ENCODE assay signal across 7 cellular contexts in the genomic region with DNA sequence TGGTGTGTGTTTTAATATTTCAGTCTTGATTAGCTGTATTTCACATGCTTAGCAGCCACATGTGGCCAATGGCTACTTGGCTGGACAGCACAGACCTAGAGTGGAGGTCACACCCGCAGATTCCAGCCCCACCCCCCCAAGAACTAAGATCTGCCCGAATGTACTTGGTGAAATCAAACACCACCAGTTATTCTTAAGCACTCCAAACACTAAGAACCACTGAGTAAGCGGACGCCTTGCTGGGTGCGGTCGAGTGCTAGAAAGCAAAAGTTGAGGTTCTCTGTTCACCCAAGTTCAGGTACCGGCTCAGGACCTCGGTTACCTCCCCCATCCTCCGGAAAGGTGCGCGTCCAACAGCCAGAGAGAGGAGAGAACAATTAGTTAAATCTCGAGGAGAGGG. TPM values are rescaled to one million over a fixed set of nuclear protein-coding genes. Genes with fewer than 3 reads are reported as not detected.
DNase-seq lines count a peak whose midpoint lies in the region; ATAC-seq, FAIRE-seq and TF ChIP-seq lines count a peak whose summit lies in the region.
"Not testable (repeated sequence)": the region's sequence is repeated elsewhere in the genome, so short reads cannot be mapped to it uniquely, and the experiment has no call there.

No MANE protein-coding gene starts in this region.

- not testable (repeated sequence) for H2AFZ ChIP-seq in K562 (ENCODE audit: low read depth, low read length)

- H3K27me3 Mint-ChIP-seq in activated CD4-positive, alpha-beta T cell treated with anti-CD3 and anti-CD28 coated beads, Interleukin-2, amount 10 ng/mL, durations not matched to agents 7 days and 5 days, result not testable (repeated sequence)

- peaks cover 36% of the 10 kb centered on the region for H3K4me1 Mint-ChIP-seq in activated CD4-positive, alpha-beta T cell treated with anti-CD3 and anti-CD28 coated beads, Interleukin-2, amount 10 ng/mL, durations not matched to agents 7 days and 5 days

- peak overlapping the region; percentile 88 to 100 for H3K9ac ChIP-seq in K562 (ENCODE audit: insufficient read depth in 1 of 2, low read depth in 2 of 2, low read length in 2 of 2)

- H3K36me3 Mint-ChIP-seq in activated CD4-positive, alpha-beta T cell treated with anti-CD3 and anti-CD28 coated beads, Interleukin-2, amount 10 ng/mL, durations not matched to agents 7 days and 5 days (ENCODE audit: low read depth), result peaks cover 34% of the 10 kb centered on the region

- peak; percentile 72 for FAIRE-seq in K562 (lab: Jason Lieb, UNC)

- not testable (repeated sequence) for TF ChIP-seq POLR2A in NB4 (IDR thresholded peaks at IDR 0.05; ENCODE audit: extremely low read depth, insufficient read length); K562 (conservative IDR thresholded peaks at IDR 0.05)

- not testable (repeated sequence) for H3K9me3 Mint-ChIP-seq in activated CD4-positive, alpha-beta T cell treated with anti-CD3 and anti-CD28 coated beads, Interleukin-2, amount 10 ng/mL, durations not matched to agents 7 days and 5 days

- TF ChIP-seq EP300 in K562 (IDR thresholded peaks at IDR 0.05; ENCODE audit: low read length), result not testable (repeated sequence)

- TF ChIP-seq RAD21 in K562 (CRISPR knock-in tag; conservative IDR thresholded peaks at IDR 0.05 in 1 of 2, IDR thresholded peaks at IDR 0.05 in 1 of 2), result not testable (repeated sequence)

- BruUV-seq in K562 (replicated peaks; lab: Mats Ljungman, UMichigan), result not testable (repeated sequence)

- peaks cover 85% of the 10 kb centered on the region for H3K79me2 ChIP-seq in K562 (ENCODE audit: control insufficient read depth, insufficient read depth, low read length)

- peaks cover 27% of the 10 kb centered on the region for H4K20me1 ChIP-seq in K562 (replicated peaks; ENCODE audit: control insufficient read depth, insufficient read depth, low read length)

- CTCF ChIA-PET in activated CD4-positive, alpha-beta T cell treated with anti-CD3 and anti-CD28 coated beads, Interleukin-2, amount 10 ng/mL, durations not matched to agents 7 days and 5 days (lab: Charles Lee); K562 (lab: Yijun Ruan, JAX; ENCODE audit: low intra/inter-chr PET ratio): not testable (repeated sequence)

- H3K4me2 ChIP-seq in K562 (ENCODE audit: insufficient read depth, low read length), result peak overlapping the region; percentile 92

- not testable (repeated sequence) for TF ChIP-seq CTCF in GM06990 (IDR thresholded peaks at IDR 0.05; ENCODE audit: insufficient read depth, low read length, poor library complexity, severe bottlenecking); NB4 (IDR thresholded peaks at IDR 0.05; ENCODE audit: low read depth, low read length); K562 (IDR thresholded peaks at IDR 0.05 in 2 of 3, conservative IDR thresholded peaks at IDR 0.05 in 1 of 3; ENCODE audit: insufficient read depth in 2 of 3, low read depth in 1 of 3, low read length in 3 of 3); lower lobe of right lung (IDR thresholded peaks at IDR 0.05); retinal pigment epithelial cell (conservative IDR thresholded peaks at IDR 0.05; ENCODE audit: low read depth, low read length)

- H3K4me1 ChIP-seq in K562 (replicated peaks in 1 of 2; ENCODE audit: control insufficient read depth in 2 of 2, insufficient read depth in 2 of 2, low read length in 2 of 2) (peaks cover 13 to 48% of the 10 kb centered on the region in 2 experiments; a peak in 4 of 5 replicates), lower lobe of right lung (peaks cover 36% of the 10 kb centered on the region)

- peak overlapping the region; percentile 87 for H3K4me3 Mint-ChIP-seq in activated CD4-positive, alpha-beta T cell treated with anti-CD3 and anti-CD28 coated beads, Interleukin-2, amount 10 ng/mL, durations not matched to agents 7 days and 5 days

- H3K27ac ChIP-seq in K562 (ENCODE audit: extremely low read depth, low read depth, low read length), result peak overlapping the region; percentile 98
- H3K27ac ChIP-seq in lower lobe of right lung, result peak overlapping the region; percentile 98

- not testable (repeated sequence) for H3K27me3 ChIP-seq in GM06990 (replicated peaks; ENCODE audit: control insufficient read depth, insufficient read depth, low read length); K562 (ENCODE audit: control insufficient read depth in 2 of 2, insufficient read depth in 2 of 2, low read length in 2 of 2); lower lobe of right lung (ENCODE audit: low read depth)

- peak overlapping the region; percentile 98 for H3K27ac Mint-ChIP-seq in activated CD4-positive, alpha-beta T cell treated with anti-CD3 and anti-CD28 coated beads, Interleukin-2, amount 10 ng/mL, durations not matched to agents 7 days and 5 days

- WGBS in K562 (ENCODE audit: insufficient coverage, low coverage, missing lambda C conversion rate), result 3% methylated on average over 6 of the region's 12 CpGs

- intact Hi-C loops in K562 (cut with micrococcal nuclease), result loop anchor here (5.0 kb wide), 1 partner anchor 245 kb away; no protein-coding TSS in a partner anchor
- intact Hi-C loops in lower lobe of right lung (cut with DNase I), result not testable (repeated sequence)

- in situ Hi-C loops in K562 (cut with MboI), result not testable (repeated sequence)

- H3K36me3 ChIP-seq in GM06990 (ENCODE audit: control insufficient read depth, insufficient read depth, low read length), result peaks cover 22% of the 10 kb centered on the region
- H3K36me3 ChIP-seq in K562 (ENCODE audit: control insufficient read depth, insufficient read depth, low read length), result peaks cover 49% of the 10 kb centered on the region
- H3K36me3 ChIP-seq in lower lobe of right lung, result peaks cover 31% of the 10 kb centered on the region

- ATAC-seq in K562, lower lobe of right lung: not testable (repeated sequence)

- H3K9me3 ChIP-seq in K562 (replicated peaks; ENCODE audit: control insufficient read depth, insufficient read depth, low read depth, low read length); lower lobe of right lung: not testable (repeated sequence)

- H3K4me3 ChIP-seq in GM06990 (replicated peaks; ENCODE audit: low read depth, low read length), result peak overlapping the region; percentile 86
- peak overlapping the region; percentile 83 for H3K4me3 ChIP-seq in NB4 (ENCODE audit: low read depth, low read length)
- peak overlapping the region; percentile 79 for H3K4me3 ChIP-seq in K562
- H3K4me3 ChIP-seq in lower lobe of right lung, result peak overlapping the region; percentile 99
- H3K4me3 ChIP-seq in retinal pigment epithelial cell (ENCODE audit: low read length), result peak overlapping the region; percentile 85

- POLR2A ChIA-PET in activated CD4-positive, alpha-beta T cell treated with anti-CD3 and anti-CD28 coated beads, Interleukin-2, amount 10 ng/mL, durations not matched to agents 7 days and 5 days (lab: Charles Lee), result not testable (repeated sequence)
- POLR2A ChIA-PET in K562 (lab: Yijun Ruan, JAX), result interaction anchor here (1.6 to 1.7 kb wide), 2 partner anchors 10 to 15 kb away, joined by 8 read pairs; a partner anchor contains a TSS

- H3K9me1 ChIP-seq in K562 (ENCODE audit: control insufficient read depth, insufficient read depth, low read length), result not testable (repeated sequence)

- DNase-seq in GM06990 (ENCODE audit: extremely low read depth, insufficient read length); NB4 (ENCODE audit: low read depth); lower lobe of right lung; retinal pigment epithelial cell (ENCODE audit: low read depth): not testable (repeated sequence)
- DNase-seq in activated CD4-positive, alpha-beta T cell treated with anti-CD3 and anti-CD28 coated beads, Interleukin-2, amount 10 ng/mL, durations not matched to agents 7 days and 5 days, result peak; percentile 31
- peak in 1 of 4 experiments; percentile 53 for DNase-seq in K562 (ENCODE audit: extremely low read depth in 1 of 4, low spot score in 3 of 4)
- DNase-seq in fibroblast of peridontal ligament (ENCODE audit: extremely low read depth), result peak; percentile 27

RNA-seq across cellular contexts. Expression of a gene that starts 1.0 kb away (rescaled TPM):
- 100 to 1,000 TPM; 230 to 238 TPM for total RNA-seq in activated CD4-positive, alpha-beta T cell treated with anti-CD3 and anti-CD28 coated beads, Interleukin-2, amount 10 ng/mL, durations not matched to agents 7 days and 5 days
- total RNA-seq in K562 (2011; cell fraction: chromatin; rRNA removed; ENCODE audit: low replicate concordance), result 373 and 378 TPM in 2 replicates
- total RNA-seq in K562 (2011; cell fraction: nucleolus; rRNA removed), result 251 and 274 TPM in 2 replicates
- total RNA-seq in K562 (2011; cell fraction: nucleoplasm; rRNA removed), result 357 and 477 TPM in 2 replicates
- 252 and 305 TPM in 2 replicates for total RNA-seq in K562 (2014; rRNA removed)
- 122 and 138 TPM in 2 replicates for total RNA-seq in K562 (2014; rRNA removed; fragmentation: Illumina TruSeq; extraction: Trizol)
- total RNA-seq in K562 (2015; rRNA removed; fragmentation: Illumina TruSeq; extraction: Trizol), result 188 and 196 TPM in 2 replicates
- total RNA-seq in K562 (2021), result 338 and 343 TPM in 2 replicates
- 202 and 211 TPM in 2 replicates for polyA plus RNA-seq in K562 (2011; rRNA removed)
- 319 and 500 TPM in 2 replicates for polyA plus RNA-seq in K562 (2011; cell fraction: cytosol; rRNA removed)
- 227 and 282 TPM in 2 replicates for polyA plus RNA-seq in K562 (2011; cell fraction: nucleus; rRNA removed)
- polyA plus RNA-seq in K562 (2012), result 240 and 340 TPM in 2 replicates
- polyA plus RNA-seq in K562 (2014; fragmentation: Illumina TruSeq; extraction: Trizol), result 307 and 351 TPM in 2 replicates
- polyA plus RNA-seq in K562 (2014; fragmentation: Nextera tagmentation; extraction: Ambion mirVana), result 10 to 100 TPM; 44.9 to 50.6 TPM
- 286 and 343 TPM in 2 replicates for polyA plus RNA-seq in K562 (2014; rRNA removed)
- 122 and 170 TPM in 2 replicates for polyA minus RNA-seq in K562 (2011; rRNA and poly(A)+ RNA removed)
- 137 and 148 TPM in 2 replicates for polyA minus RNA-seq in K562 (2011; cell fraction: cytosol; rRNA and poly(A)+ RNA removed)
- 71.2 and 87.7 TPM in 2 replicates for polyA minus RNA-seq in K562 (2011; cell fraction: nucleus; rRNA and poly(A)+ RNA removed)
- total RNA-seq in lower lobe of right lung, result 98.6 TPM

RNA-seq across cellular contexts. Expression of a gene that starts 15.5 kb away (rescaled TPM):
- total RNA-seq in activated CD4-positive, alpha-beta T cell treated with anti-CD3 and anti-CD28 coated beads, Interleukin-2, amount 10 ng/mL, durations not matched to agents 7 days and 5 days, result 10 to 100 TPM; 30.8 to 42.5 TPM
- 82.7 and 201 TPM in 2 replicates for total RNA-seq in K562 (2011; cell fraction: chromatin; rRNA removed; ENCODE audit: low replicate concordance)
- total RNA-seq in K562 (2011; cell fraction: nucleolus; rRNA removed), result 140 and 148 TPM in 2 replicates
- 85.4 and 93.3 TPM in 2 replicates for total RNA-seq in K562 (2011; cell fraction: nucleoplasm; rRNA removed)
- 175 and 241 TPM in 2 replicates for total RNA-seq in K562 (2014; rRNA removed)
- 21.4 and 22.6 TPM in 2 replicates for total RNA-seq in K562 (2014; rRNA removed; fragmentation: Illumina TruSeq; extraction: Trizol)
- total RNA-seq in K562 (2015; rRNA removed; fragmentation: Illumina TruSeq; extraction: Trizol), result 54.0 and 55.0 TPM in 2 replicates
- total RNA-seq in K562 (2021), result 172 and 181 TPM in 2 replicates
- polyA plus RNA-seq in K562 (2011; rRNA removed), result 70.5 and 106 TPM in 2 replicates
- 147 and 284 TPM in 2 replicates for polyA plus RNA-seq in K562 (2011; cell fraction: cytosol; rRNA removed)
- polyA plus RNA-seq in K562 (2011; cell fraction: nucleus; rRNA removed), result 105 and 118 TPM in 2 replicates
- 136 and 268 TPM in 2 replicates for polyA plus RNA-seq in K562 (2012)
- polyA plus RNA-seq in K562 (2014; fragmentation: Illumina TruSeq; extraction: Trizol), result 32.0 and 72.2 TPM in 2 replicates
- polyA plus RNA-seq in K562 (2014; fragmentation: Nextera tagmentation; extraction: Ambion mirVana), result 1 to 10 TPM; 4.7 to 7.6 TPM
- 189 and 199 TPM in 2 replicates for polyA plus RNA-seq in K562 (2014; rRNA removed)
- 14.3 and 21.6 TPM in 2 replicates for polyA minus RNA-seq in K562 (2011; rRNA and poly(A)+ RNA removed)
- 51.2 and 72.4 TPM in 2 replicates for polyA minus RNA-seq in K562 (2011; cell fraction: cytosol; rRNA and poly(A)+ RNA removed)
- 26.7 and 36.3 TPM in 2 replicates for polyA minus RNA-seq in K562 (2011; cell fraction: nucleus; rRNA and poly(A)+ RNA removed)
- total RNA-seq in lower lobe of right lung, result 50.4 TPM

RNA-seq across cellular contexts. Expression of a gene that starts 30.6 kb away (rescaled TPM):
- total RNA-seq in activated CD4-positive, alpha-beta T cell treated with anti-CD3 and anti-CD28 coated beads, Interleukin-2, amount 10 ng/mL, durations not matched to agents 7 days and 5 days, result 1 to 10 TPM; 2.0 to 3.4 TPM
- total RNA-seq in K562 (2011; cell fraction: chromatin; rRNA removed; ENCODE audit: low replicate concordance), result 8.6 and 40.6 TPM in 2 replicates
- 34.9 and 37.8 TPM in 2 replicates for total RNA-seq in K562 (2011; cell fraction: nucleolus; rRNA removed)
- 12.8 and 15.3 TPM in 2 replicates for total RNA-seq in K562 (2011; cell fraction: nucleoplasm; rRNA removed)
- total RNA-seq in K562 (2014; rRNA removed) (2.2 and 2.6 TPM in 2 replicates), K562 (2014; rRNA removed; fragmentation: Illumina TruSeq; extraction: Trizol) (0.11 TPM in 1 of 2 replicates, not detected in the other), K562 (2015; rRNA removed; fragmentation: Illumina TruSeq; extraction: Trizol) (1.9 and 2.1 TPM in 2 replicates), K562 (2021) (2.7 and 4.1 TPM in 2 replicates), lower lobe of right lung (2.0 TPM)
- polyA plus RNA-seq in K562 (2011; rRNA removed) (1.6 and 4.6 TPM in 2 replicates), K562 (2014; fragmentation: Illumina TruSeq; extraction: Trizol) (0.25 and 0.83 TPM in 2 replicates), K562 (2014; fragmentation: Nextera tagmentation; extraction: Ambion mirVana) (under 1 TPM in 1 of 2 experiments, not detected in 1; 0.08 TPM), K562 (2014; rRNA removed) (2.5 and 3.1 TPM in 2 replicates)
- 2.3 and 6.0 TPM in 2 replicates for polyA plus RNA-seq in K562 (2011; cell fraction: cytosol; rRNA removed)
- polyA plus RNA-seq in K562 (2011; cell fraction: nucleus; rRNA removed), result 47.3 and 57.1 TPM in 2 replicates
- 2.7 and 5.3 TPM in 2 replicates for polyA plus RNA-seq in K562 (2012)
- polyA minus RNA-seq in K562 (2011; rRNA and poly(A)+ RNA removed), result 0.11 and 0.45 TPM in 2 replicates
- 0.38 and 1.8 TPM in 2 replicates for polyA minus RNA-seq in K562 (2011; cell fraction: cytosol; rRNA and poly(A)+ RNA removed)
- polyA minus RNA-seq in K562 (2011; cell fraction: nucleus; rRNA and poly(A)+ RNA removed), result 5.1 and 6.1 TPM in 2 replicates

RNA-seq across cellular contexts. Expression of a gene that starts 43.5 kb away (rescaled TPM):
- 10 to 100 TPM; 28.8 to 32.6 TPM for total RNA-seq in activated CD4-positive, alpha-beta T cell treated with anti-CD3 and anti-CD28 coated beads, Interleukin-2, amount 10 ng/mL, durations not matched to agents 7 days and 5 days
- total RNA-seq in K562 (2011; cell fraction: chromatin; rRNA removed; ENCODE audit: low replicate concordance), result 59.2 and 250 TPM in 2 replicates
- 208 and 236 TPM in 2 replicates for total RNA-seq in K562 (2011; cell fraction: nucleolus; rRNA removed)
- total RNA-seq in K562 (2011; cell fraction: nucleoplasm; rRNA removed), result 68.1 and 94.3 TPM in 2 replicates
- total RNA-seq in K562 (2014; rRNA removed) (94.9 and 97.1 TPM in 2 replicates), K562 (2014; rRNA removed; fragmentation: Illumina TruSeq; extraction: Trizol) (3.7 and 5.5 TPM in 2 replicates), K562 (2015; rRNA removed; fragmentation: Illumina TruSeq; extraction: Trizol) (33.1 and 37.3 TPM in 2 replicates), K562 (2021) (53.2 and 63.2 TPM in 2 replicates), lower lobe of right lung (21.0 TPM)
- polyA plus RNA-seq in K562 (2011; rRNA removed) (20.4 and 32.0 TPM in 2 replicates), K562 (2014; fragmentation: Illumina TruSeq; extraction: Trizol) (5.6 and 23.2 TPM in 2 replicates), K562 (2014; fragmentation: Nextera tagmentation; extraction: Ambion mirVana) (under 1 TPM; 0.48 to 0.96 TPM), K562 (2014; rRNA removed) (58.7 and 62.7 TPM in 2 replicates)
- polyA plus RNA-seq in K562 (2011; cell fraction: cytosol; rRNA removed), result 27.5 and 65.2 TPM in 2 replicates
- 215 and 329 TPM in 2 replicates for polyA plus RNA-seq in K562 (2011; cell fraction: nucleus; rRNA removed)
- polyA plus RNA-seq in K562 (2012), result 34.9 and 35.9 TPM in 2 replicates
- 5.5 and 8.4 TPM in 2 replicates for polyA minus RNA-seq in K562 (2011; rRNA and poly(A)+ RNA removed)
- polyA minus RNA-seq in K562 (2011; cell fraction: cytosol; rRNA and poly(A)+ RNA removed), result 30.6 and 30.9 TPM in 2 replicates
- polyA minus RNA-seq in K562 (2011; cell fraction: nucleus; rRNA and poly(A)+ RNA removed), result 67.1 and 68.3 TPM in 2 replicates

RNA-seq across cellular contexts. Expression of a gene that starts 52.2 kb away (rescaled TPM):
- total RNA-seq in activated CD4-positive, alpha-beta T cell treated with anti-CD3 and anti-CD28 coated beads, Interleukin-2, amount 10 ng/mL, durations not matched to agents 7 days and 5 days, result 10 to 100 TPM; 19.4 to 22.9 TPM
- total RNA-seq in K562 (2011; cell fraction: chromatin; rRNA removed; ENCODE audit: low replicate concordance), result 31.1 and 74.2 TPM in 2 replicates
- total RNA-seq in K562 (2011; cell fraction: nucleolus; rRNA removed), result 69.6 and 75.5 TPM in 2 replicates
- total RNA-seq in K562 (2011; cell fraction: nucleoplasm; rRNA removed), result 40.6 and 42.6 TPM in 2 replicates
- 57.6 and 70.2 TPM in 2 replicates for total RNA-seq in K562 (2014; rRNA removed)
- 8.5 and 11.4 TPM in 2 replicates for total RNA-seq in K562 (2014; rRNA removed; fragmentation: Illumina TruSeq; extraction: Trizol)
- total RNA-seq in K562 (2015; rRNA removed; fragmentation: Illumina TruSeq; extraction: Trizol), result 24.1 and 26.5 TPM in 2 replicates
- total RNA-seq in K562 (2021), result 44.9 and 49.6 TPM in 2 replicates
- polyA plus RNA-seq in K562 (2011; rRNA removed), result 19.6 and 27.9 TPM in 2 replicates
- polyA plus RNA-seq in K562 (2011; cell fraction: cytosol; rRNA removed), result 27.6 and 84.2 TPM in 2 replicates
- 92.6 and 123 TPM in 2 replicates for polyA plus RNA-seq in K562 (2011; cell fraction: nucleus; rRNA removed)
- polyA plus RNA-seq in K562 (2012), result 33.7 and 34.1 TPM in 2 replicates
- 14.2 and 20.7 TPM in 2 replicates for polyA plus RNA-seq in K562 (2014; fragmentation: Illumina TruSeq; extraction: Trizol)
- 1 to 10 TPM; 1.1 to 3.0 TPM for polyA plus RNA-seq in K562 (2014; fragmentation: Nextera tagmentation; extraction: Ambion mirVana)
- 54.0 and 55.6 TPM in 2 replicates for polyA plus RNA-seq in K562 (2014; rRNA removed)
- 7.3 and 7.4 TPM in 2 replicates for polyA minus RNA-seq in K562 (2011; rRNA and poly(A)+ RNA removed)
- polyA minus RNA-seq in K562 (2011; cell fraction: cytosol; rRNA and poly(A)+ RNA removed), result 13.6 and 18.7 TPM in 2 replicates
- polyA minus RNA-seq in K562 (2011; cell fraction: nucleus; rRNA and poly(A)+ RNA removed), result 29.8 and 32.1 TPM in 2 replicates
- total RNA-seq in lower lobe of right lung, result 13.3 TPM
